8 cellular contexts compared by ENCODE assay signal in genomic region chrX:54043084-54043483, GRCh38. TPM values are rescaled to one million over a fixed set of nuclear protein-coding genes. Genes with fewer than 3 reads are reported as not detected.
DNase-seq lines count a peak whose midpoint lies in the region; ATAC-seq and TF ChIP-seq lines count a peak whose summit lies in the region.

No MANE protein-coding gene starts in this region.

- peaks cover 6% of the 10 kb centered on the region; the same call in 1 of the 2 replicates for H3K4me1 ChIP-seq in SJSA1 (replicated peaks)

- peak overlapping the region; percentile 89 for H3K27ac ChIP-seq in SJSA1

- peaks cover 10% of the 10 kb centered on the region; the same call in 1 of the 2 replicates for H3K36me3 ChIP-seq in SJSA1

- no peaks in the 10 kb centered on the region for H3K27me3 ChIP-seq in SJSA1 (replicated peaks)

- peak overlapping the region; percentile 94 for H3K4me3 ChIP-seq in GM08714 (ENCODE audit: low read length)
- H3K4me3 ChIP-seq in SJSA1: peak overlapping the region; percentile 59
- peak overlapping the region; percentile 70 for H3K4me3 ChIP-seq in fibroblast of mammary gland (ENCODE audit: control insufficient read depth, low read depth, low read length)
- H3K4me3 ChIP-seq in retinal pigment epithelial cell (ENCODE audit: low read length): peak overlapping the region; percentile 75

- ATAC-seq in GM21786 (IDR thresholded peaks at IDR 0.05; ENCODE audit: unreplicated experiment) (no peak), HG03354 (IDR thresholded peaks at IDR 0.05; ENCODE audit: poor library complexity, severe bottlenecking, unreplicated experiment) (no peak), GM19023 (IDR thresholded peaks at IDR 0.05; ENCODE audit: unreplicated experiment) (no peak)

- TF ChIP-seq CTCF in fibroblast of mammary gland (conservative IDR thresholded peaks at IDR 0.05; ENCODE audit: control insufficient read depth, insufficient read depth, low read depth, low read length): no peak
- TF ChIP-seq CTCF in retinal pigment epithelial cell (conservative IDR thresholded peaks at IDR 0.05; ENCODE audit: low read depth, low read length): no peak

- DNase-seq in SJSA1 (ENCODE audit: low read depth in 1 of 2, low spot score in 2 of 2) (peak in 1 of 2 experiments; percentile 3), fibroblast of mammary gland (ENCODE audit: low read depth) (no peak), retinal pigment epithelial cell (ENCODE audit: low read depth) (no peak), SIG-M5 (lab: John Stamatoyannopoulos, UW) (no peak)

- no peaks in the 10 kb centered on the region for H3K9me3 ChIP-seq in SJSA1 (replicated peaks)

RNA-seq across cellular contexts. Expression of gene PHF8, which starts 1.2 kb away (rescaled TPM):
- total RNA-seq in SJSA1 (2014; rRNA removed; shearing (Covaris generic)): 7.8 and 15.0 TPM in 2 replicates
